Comparison of ENCODE assay signal across 33 cellular contexts in the genomic region with DNA sequence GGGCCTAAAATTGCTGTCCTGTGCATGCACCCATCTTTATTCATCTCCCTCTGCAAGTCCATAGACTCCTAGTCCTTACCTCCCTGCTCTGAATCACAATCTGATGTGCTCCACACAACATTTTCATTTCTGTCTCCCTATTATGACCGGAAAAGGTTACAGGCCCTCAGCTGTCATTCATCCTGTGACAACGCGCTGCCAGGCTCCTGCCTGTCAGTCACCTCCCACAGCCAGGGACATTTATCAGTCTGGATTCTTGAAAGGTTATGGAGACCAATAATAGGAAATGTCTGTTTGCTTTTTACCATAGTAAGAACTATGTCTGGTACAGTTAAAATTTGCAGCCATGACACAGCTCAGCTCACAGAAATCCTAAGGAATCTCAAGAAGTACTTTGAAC.
"Had no signal": no experiment of that assay in that cellular context is flagged by ENCODE, and none has a peak within 500 bp of the region (broad histone marks: within the 10 kb centered on the region; RNA-seq: fewer than 3 reads in every experiment).

No MANE protein-coding gene starts in this region.

- H3K27me3 Mint-ChIP-seq: dendritic cell treated with granulocyte-macrophage colony-stimulating factor and Interleukin-4, amounts not matched to agents 40 ng/mL and 50 ng/mL, for 4 days; stimulated activated naive CD8-positive, alpha-beta T cell treated with anti-CD3 and anti-CD28 coated beads, Interleukin-15, amount 100 ng/mL, for 72 hours had no signal

- DNase-seq: colonic mucosa; effector CD8-positive, alpha-beta T cell; endodermal cell; heart left ventricle; kidney; midbrain; naive thymus-derived CD4-positive, alpha-beta T cell; nucleus accumbens; ovary; posterior cingulate gyrus; psoas muscle; right cardiac atrium; sigmoid colon; stimulated activated CD4-positive, alpha-beta T cell treated with anti-CD3 and anti-CD28 coated beads, Interleukin-15, amount 100 ng/mL, for 24 hours; stimulated activated CD4-positive, alpha-beta T cell treated with anti-CD3 and anti-CD28 coated beads, Interleukin-4, amount 100 ng/mL, for 1 hour; stimulated activated CD8-positive, alpha-beta memory T cell treated with anti-CD3 and anti-CD28 coated beads, Interleukin-4, amount 100 ng/mL, for 48 hours; stimulated activated naive CD4-positive, alpha-beta T cell; stimulated activated naive CD8-positive, alpha-beta T cell treated with anti-CD3 and anti-CD28 coated beads, Interleukin-15, amount 100 ng/mL, for 72 hours; transverse colon; upper lobe of right lung had no signal

- H3K4me3 Mint-ChIP-seq: dendritic cell treated with granulocyte-macrophage colony-stimulating factor and Interleukin-4, amounts not matched to agents 40 ng/mL and 50 ng/mL, for 4 days; endodermal cell; memory B cell; naive thymus-derived CD4-positive, alpha-beta T cell; nephron; stimulated activated naive CD8-positive, alpha-beta T cell treated with anti-CD3 and anti-CD28 coated beads, Interleukin-15, amount 100 ng/mL, for 72 hours had no signal

- H3K27me3 ChIP-seq: colonic mucosa, foreskin keratinocyte, gastroesophageal sphincter, heart left ventricle, hepatocyte, ovary, sigmoid colon, suprapubic skin, transverse colon, upper lobe of right lung, vagina had no signal

- ATAC-seq: esophagus mucosa; gastroesophageal sphincter; heart left ventricle; left lobe of liver; naive thymus-derived CD4-positive, alpha-beta T cell; psoas muscle; right cardiac atrium; stimulated activated naive CD8-positive, alpha-beta T cell treated with anti-CD3 and anti-CD28 coated beads, Interleukin-15, amount 100 ng/mL, for 72 hours; upper lobe of right lung had no signal

- H3K36me3 Mint-ChIP-seq: memory B cell; naive thymus-derived CD4-positive, alpha-beta T cell had no signal

- H3K9me3 ChIP-seq: colonic mucosa, gastroesophageal sphincter, heart left ventricle, ovary, psoas muscle, sigmoid colon, suprapubic skin, transverse colon, upper lobe of right lung, vagina had no signal

- H3K4me1 ChIP-seq: colonic mucosa, foreskin keratinocyte, gastroesophageal sphincter, heart left ventricle, psoas muscle, sigmoid colon, suprapubic skin, transverse colon, upper lobe of right lung, vagina had no signal

- H3K36me3 ChIP-seq: colonic mucosa, gastroesophageal sphincter, heart left ventricle, ovary, sigmoid colon, suprapubic skin, transverse colon, upper lobe of right lung, vagina had no signal

- H3K4me1 Mint-ChIP-seq: endodermal cell; memory B cell; naive thymus-derived CD4-positive, alpha-beta T cell; stimulated activated naive CD8-positive, alpha-beta T cell treated with anti-CD3 and anti-CD28 coated beads, Interleukin-15, amount 100 ng/mL, for 72 hours had no signal

- H3K4me3 ChIP-seq: colonic mucosa, gastroesophageal sphincter, heart left ventricle, hepatocyte, lung, ovary, psoas muscle, sigmoid colon, skin epidermis, suprapubic skin, transverse colon, upper lobe of right lung, vagina had no signal

- H3K4me2 ChIP-seq: hepatocyte had no signal

- H3K27ac Mint-ChIP-seq: dendritic cell treated with granulocyte-macrophage colony-stimulating factor and Interleukin-4, amounts not matched to agents 40 ng/mL and 50 ng/mL, for 4 days; endodermal cell; memory B cell; naive thymus-derived CD4-positive, alpha-beta T cell; nephron; stimulated activated naive CD8-positive, alpha-beta T cell treated with anti-CD3 and anti-CD28 coated beads, Interleukin-15, amount 100 ng/mL, for 72 hours had no signal

- H2AFZ ChIP-seq: hepatocyte had no signal

- H3K79me2 ChIP-seq: hepatocyte had no signal

- H3K9me3 Mint-ChIP-seq: dendritic cell treated with granulocyte-macrophage colony-stimulating factor and Interleukin-4, amounts not matched to agents 40 ng/mL and 50 ng/mL, for 4 days; endodermal cell; memory B cell; nephron; stimulated activated naive CD8-positive, alpha-beta T cell treated with anti-CD3 and anti-CD28 coated beads, Interleukin-15, amount 100 ng/mL, for 72 hours had no signal

- H3K27ac ChIP-seq: colonic mucosa, epithelial cell of prostate, foreskin keratinocyte, gastroesophageal sphincter, heart left ventricle, hepatocyte, ovary, psoas muscle, sigmoid colon, skin epidermis, suprapubic skin, transverse colon, upper lobe of right lung, vagina had no signal
